In genomic region chr7:25159983-25160596, GRCh38 we compare ENCODE assay signal across 8 cellular contexts. TPM values are rescaled to one million over a fixed set of nuclear protein-coding genes. Genes with fewer than 3 reads are reported as not detected.
DNase-seq lines count a peak whose midpoint lies in the region; ATAC-seq, FAIRE-seq and TF ChIP-seq lines count a peak whose summit lies in the region.
"Not testable (repeated sequence)": the region's sequence is repeated elsewhere in the genome, so short reads cannot be mapped to it uniquely, and the experiment has no call there.

No MANE protein-coding gene starts in this region.

- H3K9me3 ChIP-seq in OCI-LY1 (ENCODE audit: low read length); esophagus muscularis mucosa; right lobe of liver; testis: not testable (repeated sequence)

- H3K27me3 ChIP-seq in OCI-LY1 (ENCODE audit: insufficient read depth, low read length); esophagus muscularis mucosa; right lobe of liver; testis: not testable (repeated sequence)

- not testable (repeated sequence) for H3K9ac ChIP-seq in OCI-LY1 (ENCODE audit: low read length)

- DNase-seq in D341Med (ENCODE audit: low spot score) (peak; percentile 43), H54 (ENCODE audit: insufficient read length, low spot score) (peak; percentile 26), NCI-H1105 treated with DMSO at 0.1 percent for 48 hours (lab: John Stamatoyannopoulos, UW) (peak; percentile 56)
- peak; percentile 12 for DNase-seq in activated CD8-positive, alpha-beta memory T cell treated with anti-CD3 and anti-CD28 coated beads, Interleukin-2, amount 50 U/mL, for 1 hour (ENCODE audit: extremely low read depth)
- DNase-seq in esophagus muscularis mucosa (ENCODE audit: extremely low spot score); right lobe of liver; testis: not testable (repeated sequence)

- WGBS in esophagus muscularis mucosa: 43% methylated on average over 11 of the region's 11 CpGs
- 44% methylated on average over 11 of the region's 11 CpGs for WGBS in right lobe of liver (ENCODE audit: insufficient coverage, low coverage, low lambda C conversion rate, missing lambda C conversion rate)
- WGBS in testis, 2 donors: 53 to 66% methylated on average over 11 of the region's 11 CpGs

- not testable (repeated sequence) for H3K4me2 ChIP-seq in OCI-LY1 (ENCODE audit: low read length)

- ATAC-seq in right lobe of liver: peak; percentile 36 to 62 (median 50)

- H3K36me3 ChIP-seq in OCI-LY1 (ENCODE audit: insufficient read depth, low read length); right lobe of liver; testis (ENCODE audit: low read depth, missing control alignments): not testable (repeated sequence)
- peaks cover 0 to 15% (median 1%) of the 10 kb centered on the region in 4 donors for H3K36me3 ChIP-seq in esophagus muscularis mucosa

- not testable (repeated sequence) for H3K4me1 ChIP-seq in OCI-LY1 (ENCODE audit: insufficient read depth, low read length, severe bottlenecking); esophagus muscularis mucosa; right lobe of liver; testis

- H3F3A ChIP-seq in OCI-LY1 (ENCODE audit: insufficient read depth, low read length): not testable (repeated sequence)

- not testable (repeated sequence) for TF ChIP-seq POLR2A in H54 (IDR thresholded peaks at IDR 0.05; ENCODE audit: low read depth, low read length); esophagus muscularis mucosa (IDR thresholded peaks at IDR 0.05; ENCODE audit: low read depth); right lobe of liver (IDR thresholded peaks at IDR 0.05); testis (IDR thresholded peaks at IDR 0.05)

- H3K79me2 ChIP-seq in OCI-LY1 (ENCODE audit: insufficient read depth, low read length): not testable (repeated sequence)

- peak; percentile 57 for TF ChIP-seq CTCF in OCI-LY1 (IDR thresholded peaks at IDR 0.05; ENCODE audit: low read length)
- peak; percentile 35 to 49 (median 48) for TF ChIP-seq CTCF in esophagus muscularis mucosa (IDR thresholded peaks at IDR 0.05)
- peak; percentile 34 to 70 (median 58) for TF ChIP-seq CTCF in right lobe of liver (IDR thresholded peaks at IDR 0.05)
- TF ChIP-seq CTCF in testis (IDR thresholded peaks at IDR 0.05): peak in 2 of 3 experiments; percentile 35 to 77

- intact Hi-C loops in esophagus muscularis mucosa (cut with DNase I); right lobe of liver (cut with DNase I); testis (cut with DNase I; ENCODE audit: low total_unique reads): not testable (repeated sequence)

- H3K27ac ChIP-seq in OCI-LY1 (ENCODE audit: low read depth, low read length, poor library complexity, severe bottlenecking); esophagus muscularis mucosa (replicated peaks in 1 of 4); right lobe of liver; testis: not testable (repeated sequence)

- H2AFZ ChIP-seq in OCI-LY1 (ENCODE audit: low read length): not testable (repeated sequence)

- H4K20me1 ChIP-seq in OCI-LY1 (ENCODE audit: insufficient read depth, low read length): not testable (repeated sequence)

- not testable (repeated sequence) for TF ChIP-seq EP300 in esophagus muscularis mucosa (IDR thresholded peaks at IDR 0.05)

- peak; percentile 45 for FAIRE-seq in H54 (lab: Jason Lieb, UNC)

- not testable (repeated sequence) for H3K4me3 ChIP-seq in OCI-LY1 (ENCODE audit: low read depth, low read length, poor library complexity, severe bottlenecking); esophagus muscularis mucosa; right lobe of liver; testis

- H3K9me2 ChIP-seq in OCI-LY1 (ENCODE audit: low read depth, low read length): not testable (repeated sequence)

RNA-seq across cellular contexts. Expression of gene CYCS, which starts 35.0 kb away (rescaled TPM):
- 10 to 100 TPM; 39.9 to 57.3 (median 44.6) TPM for total RNA-seq in esophagus muscularis mucosa
- 10 to 100 TPM; 45.8 to 79.9 (median 52.8) TPM for total RNA-seq in right lobe of liver
- 10 to 100 TPM; 32.0 to 38.5 TPM for total RNA-seq in testis
- 127 TPM for polyA plus RNA-seq in testis (ENCODE audit: insufficient read depth, low read depth, low replicate concordance)
